In genomic region chr4:6574747-6575502, GRCh38 we compare ENCODE assay signal across 1 cellular context.
TF ChIP-seq lines count a peak whose summit lies in the region.

TSS of gene MAN2B2 (plus strand) at chr4:6575189. CDS start at chr4:6575211, 22 bp downstream.

TF ChIP-seq in GM23338, 12 proteins besides CTCF, POLR2A, EP300 and RAD21 (continued from another document):
- TF ChIP-seq REST (IDR thresholded peaks at IDR 0.05; ENCODE audit: unreplicated experiment) = no peak
- no peak for TF ChIP-seq ZNF114 (CRISPR knock-in tag; IDR thresholded peaks at IDR 0.05)
- TF ChIP-seq POLR2AphosphoS5 (IDR thresholded peaks at IDR 0.05; ENCODE audit: low read depth) = peak; percentile 73
